Comparison of ENCODE assay signal across 8 cellular contexts in the genomic region with DNA sequence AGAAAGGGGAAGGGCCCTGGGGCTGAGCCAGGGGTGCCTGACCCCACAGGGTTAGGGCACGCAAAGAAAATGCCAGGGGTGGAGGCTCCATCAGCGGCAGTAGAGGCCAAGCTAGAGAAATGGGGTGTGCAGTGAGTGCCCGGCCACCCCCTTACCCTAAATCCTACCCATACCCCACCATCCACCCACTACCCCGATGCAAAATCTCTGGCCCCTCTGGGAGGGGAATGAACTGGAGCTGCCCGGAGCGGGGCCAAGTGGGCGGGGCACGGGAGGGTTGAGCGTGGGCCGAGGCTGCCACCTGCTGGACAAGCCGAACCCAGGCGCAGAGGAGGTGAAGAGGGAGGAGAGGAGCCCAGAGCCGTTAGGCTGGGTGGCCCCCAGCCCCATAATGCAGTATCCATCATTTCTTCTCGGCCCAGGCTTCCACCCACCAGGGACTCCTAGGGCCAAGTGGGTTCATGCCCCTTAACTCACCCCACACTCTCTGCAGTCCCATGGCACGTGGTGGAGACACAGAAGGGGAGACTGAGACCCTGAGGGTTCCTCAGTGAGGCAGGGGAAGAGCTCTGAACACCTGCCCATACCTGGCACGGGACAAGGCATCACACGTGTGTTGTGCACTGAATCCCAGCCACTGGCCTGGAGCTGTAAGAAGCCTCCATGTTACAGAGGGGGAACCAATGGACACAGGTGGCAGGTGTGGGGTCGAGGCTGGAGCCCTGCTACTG. TPM values are rescaled to one million over a fixed set of nuclear protein-coding genes. Genes with fewer than 3 reads are reported as not detected.
DNase-seq lines count a peak whose midpoint lies in the region; ATAC-seq and TF ChIP-seq lines count a peak whose summit lies in the region.

No MANE protein-coding gene starts in this region.

- H3K27ac ChIP-seq in lung (ENCODE audit: low read depth in 1 of 2, low read length in 1 of 2) = no peak overlapping the region

- no peak overlapping the region for H3K4me3 ChIP-seq in lung

- WGBS in lung, 2 donors = 12 to 13% methylated on average over 18 of the region's 18 CpGs

- H3K36me3 Mint-ChIP-seq in activated CD4-positive, alpha-beta memory T cell treated with anti-CD3 and anti-CD28 coated beads, Interleukin-2, amount 10 ng/mL, durations not matched to agents 7 days and 5 days (ENCODE audit: low read depth) = no peaks in the 10 kb centered on the region

- peaks cover 4% of the 10 kb centered on the region for H3K27me3 Mint-ChIP-seq in activated CD4-positive, alpha-beta memory T cell treated with anti-CD3 and anti-CD28 coated beads, Interleukin-2, amount 10 ng/mL, durations not matched to agents 7 days and 5 days

- no peaks in the 10 kb centered on the region for H3K9me3 ChIP-seq in lung (ENCODE audit: control insufficient read depth in 2 of 2, insufficient read depth in 1 of 2, low read length in 1 of 2)

- no peak overlapping the region for H3K27ac Mint-ChIP-seq in activated CD4-positive, alpha-beta memory T cell treated with anti-CD3 and anti-CD28 coated beads, Interleukin-2, amount 10 ng/mL, durations not matched to agents 7 days and 5 days

- no peak overlapping the region for H3K4me3 Mint-ChIP-seq in activated CD4-positive, alpha-beta memory T cell treated with anti-CD3 and anti-CD28 coated beads, Interleukin-2, amount 10 ng/mL, durations not matched to agents 7 days and 5 days

- POLR2A ChIA-PET in activated CD4-positive, alpha-beta memory T cell treated with anti-CD3 and anti-CD28 coated beads, Interleukin-2, amount 10 ng/mL, durations not matched to agents 7 days and 5 days (lab: Charles Lee) = no interaction called here

- DNase-seq in SKM-1 treated with dmso at 0.1 percent for 144 hours (lab: John Stamatoyannopoulos, UW; ENCODE audit: unreplicated experiment) (peak; percentile 43), SKM-1 (lab: John Stamatoyannopoulos, UW; ENCODE audit: unreplicated experiment) (no peak), NCI-H345 treated with DMSO at 0.1 percent for 48 hours (lab: John Stamatoyannopoulos, UW; ENCODE audit: unreplicated experiment) (peak; percentile 50), dermis microvascular lymphatic vessel endothelial cell (ENCODE audit: low read depth in 2 of 2) (peak; percentile 9 to 51), lung (ENCODE audit: low spot score) (peak; percentile 81)
- peak; percentile 71 for DNase-seq in activated CD4-positive, alpha-beta memory T cell treated with anti-CD3 and anti-CD28 coated beads, Interleukin-2, amount 10 ng/mL, durations not matched to agents 7 days and 5 days
- peak; percentile 45 for DNase-seq in stimulated activated CD8-positive, alpha-beta memory T cell treated with anti-CD3 and anti-CD28 coated beads, Interleukin-15, amount 100 ng/mL, for 24 hours (ENCODE audit: low read depth)

- CTCF ChIA-PET in activated CD4-positive, alpha-beta memory T cell treated with anti-CD3 and anti-CD28 coated beads, Interleukin-2, amount 10 ng/mL, durations not matched to agents 7 days and 5 days (lab: Charles Lee) = interaction anchor here (1.0 to 2.1 kb wide), 4 partner anchors 10 to 222 kb away, joined by 3 to 9 read pairs (median 4); no protein-coding TSS in a partner anchor

- H3K4me1 Mint-ChIP-seq in activated CD4-positive, alpha-beta memory T cell treated with anti-CD3 and anti-CD28 coated beads, Interleukin-2, amount 10 ng/mL, durations not matched to agents 7 days and 5 days = no peaks in the 10 kb centered on the region

- H3K36me3 ChIP-seq in lung (ENCODE audit: control insufficient read depth in 2 of 2, insufficient read depth in 2 of 2, low read length in 2 of 2) = no peaks in the 10 kb centered on the region

- no peaks in the 10 kb centered on the region for H3K4me1 ChIP-seq in lung (ENCODE audit: control insufficient read depth in 2 of 2, insufficient read depth in 2 of 2, low read length in 2 of 2)

- peak; percentile 81 for TF ChIP-seq CTCF in lung (IDR thresholded peaks at IDR 0.05; ENCODE audit: control extremely low read depth, extremely low read depth)

- ATAC-seq in lung (ENCODE audit: insufficient read depth, low FRiP score) = peak; percentile 49
- no peak for ATAC-seq in HG03521 (IDR thresholded peaks at IDR 0.05; ENCODE audit: unreplicated experiment)

- H3K9me3 Mint-ChIP-seq in activated CD4-positive, alpha-beta memory T cell treated with anti-CD3 and anti-CD28 coated beads, Interleukin-2, amount 10 ng/mL, durations not matched to agents 7 days and 5 days = no peaks in the 10 kb centered on the region

- no peaks in the 10 kb centered on the region for H3K27me3 ChIP-seq in lung (ENCODE audit: control insufficient read depth, insufficient read depth)

RNA-seq across cellular contexts. Expression of a gene that starts 1.4 kb away (rescaled TPM):
- not detected for total RNA-seq in activated CD4-positive, alpha-beta memory T cell treated with anti-CD3 and anti-CD28 coated beads, Interleukin-2, amount 10 ng/mL, durations not matched to agents 7 days and 5 days
- total RNA-seq in dermis microvascular lymphatic vessel endothelial cell = not detected in 2 replicates
- 100 to 1,000 TPM in 1 of 2 donors, 10 to 100 TPM in 1; 41.3 to 554 TPM for total RNA-seq in lung
- polyA plus RNA-seq in lung = 100 to 1,000 TPM; 125 to 335 TPM

RNA-seq across cellular contexts. Expression of a gene that starts 5.6 kb away (rescaled TPM):
- total RNA-seq in activated CD4-positive, alpha-beta memory T cell treated with anti-CD3 and anti-CD28 coated beads, Interleukin-2, amount 10 ng/mL, durations not matched to agents 7 days and 5 days = not detected
- total RNA-seq in dermis microvascular lymphatic vessel endothelial cell (not detected in 2 replicates), lung (100 to 1,000 TPM in 1 of 2 donors, 10 to 100 TPM in 1; 27.4 to 502 TPM)
- polyA plus RNA-seq in lung = 100 to 1,000 TPM; 279 to 513 TPM

RNA-seq across cellular contexts. Expression of a gene that starts 11.0 kb away (rescaled TPM):
- total RNA-seq in activated CD4-positive, alpha-beta memory T cell treated with anti-CD3 and anti-CD28 coated beads, Interleukin-2, amount 10 ng/mL, durations not matched to agents 7 days and 5 days = not detected
- not detected in 2 replicates for total RNA-seq in dermis microvascular lymphatic vessel endothelial cell
- total RNA-seq in lung = 100 to 1,000 TPM in 1 of 2 donors, 10 to 100 TPM in 1; 39.6 to 702 TPM
- polyA plus RNA-seq in lung = 100 to 1,000 TPM; 354 to 508 TPM

Comparison
In these comparisons a context has a peak if more than half of its experiments do, and no peak if none do; other contexts are left out.
1. RNA of a gene that starts 1.4 kb away (total RNA-seq): 41.3 to 554 TPM in lung; not detected in activated CD4-positive, alpha-beta memory T cell treated with anti-CD3 and anti-CD28 coated beads, Interleukin-2, amount 10 ng/mL, durations not matched to agents 7 days and 5 days and not detected in dermis microvascular lymphatic vessel endothelial cell; every median in the first group is over 10 times any median in the second.
2. RNA of a gene that starts 5.6 kb away (total RNA-seq): 27.4 to 502 TPM in lung; not detected in activated CD4-positive, alpha-beta memory T cell treated with anti-CD3 and anti-CD28 coated beads, Interleukin-2, amount 10 ng/mL, durations not matched to agents 7 days and 5 days and not detected in dermis microvascular lymphatic vessel endothelial cell; every median in the first group is over 10 times any median in the second.
3. RNA of a gene that starts 11.0 kb away (total RNA-seq): 39.6 to 702 TPM in lung; not detected in activated CD4-positive, alpha-beta memory T cell treated with anti-CD3 and anti-CD28 coated beads, Interleukin-2, amount 10 ng/mL, durations not matched to agents 7 days and 5 days and not detected in dermis microvascular lymphatic vessel endothelial cell; every median in the first group is over 10 times any median in the second.